Comparison of ENCODE assay signal across 18 cellular contexts in genomic region chr12:88339254-88339949, GRCh38.
A peak's percentile ranks its signal among the peaks of the same experiment; 100 is the strongest.
DNase-seq lines count a peak whose midpoint lies in the region; ATAC-seq and TF ChIP-seq lines count a peak whose summit lies in the region.
"Had no signal": no experiment of that assay in that cellular context is flagged by ENCODE, and none has a peak within 500 bp of the region (broad histone marks: within the 10 kb centered on the region; RNA-seq: fewer than 3 reads in every experiment).

No MANE protein-coding gene starts in this region.

- POLR2A ChIA-PET in activated CD4-positive, alpha-beta T cell treated with anti-CD3 and anti-CD28 coated beads for 36 hours (lab: Charles Lee): no interaction called here

- peak; percentile 56 for ATAC-seq in HG02885 (IDR thresholded peaks at IDR 0.05; ENCODE audit: poor library complexity, unreplicated experiment)
- no peak for ATAC-seq in activated CD4-positive, alpha-beta T cell treated with anti-CD3 and anti-CD28 coated beads for 36 hours
- ATAC-seq: activated T-cell treated with anti-CD3 and anti-CD28 coated beads, Interleukin-2, amount 50 U/mL, for 72 hours; heart left ventricle had no signal

- no peaks in the 10 kb centered on the region for H3K36me3 Mint-ChIP-seq in activated CD4-positive, alpha-beta T cell treated with anti-CD3 and anti-CD28 coated beads for 36 hours (ENCODE audit: low read depth)
- H3K36me3 Mint-ChIP-seq: CD4-positive, CD25-positive, alpha-beta regulatory T cell had no signal

- CTCF ChIA-PET in activated CD4-positive, alpha-beta T cell treated with anti-CD3 and anti-CD28 coated beads for 36 hours (lab: Charles Lee): no interaction called here

- no peaks in the 10 kb centered on the region for H3K9me3 Mint-ChIP-seq in activated CD4-positive, alpha-beta T cell treated with anti-CD3 and anti-CD28 coated beads for 36 hours (ENCODE audit: low read depth)
- H3K9me3 Mint-ChIP-seq: nephron progenitor cell had no signal

- TF ChIP-seq CTCF in astrocyte of the cerebellum (IDR thresholded peaks at IDR 0.05; ENCODE audit: low read depth, low read length, missing control alignments): no peak

- no peaks in the 10 kb centered on the region for H3K4me1 Mint-ChIP-seq in activated CD4-positive, alpha-beta T cell treated with anti-CD3 and anti-CD28 coated beads for 36 hours
- H3K4me1 Mint-ChIP-seq: CD4-positive, CD25-positive, alpha-beta regulatory T cell; nephron progenitor cell had no signal

- H3K4me3 ChIP-seq in astrocyte of the cerebellum (ENCODE audit: low read depth, low read length): no peak overlapping the region
- H3K4me3 ChIP-seq: heart left ventricle, left ventricle myocardium inferior, sigmoid colon had no signal

- DNase-seq in ELR (ENCODE audit: low read depth) (peak; percentile 86), astrocyte of the cerebellum (ENCODE audit: low read depth) (peak; percentile 29), kidney glomerular epithelial cell (lab: John Stamatoyannopoulos, UW) (peak; percentile 16), GOT3 (lab: John Stamatoyannopoulos, UW) (no peak), NCI-H774 (lab: John Stamatoyannopoulos, UW) (no peak)
- DNase-seq in activated CD8-positive, alpha-beta memory T cell treated with anti-CD3 and anti-CD28 coated beads, Interleukin-2, amount 50 U/mL, for 4 hours: no peak
- DNase-seq in activated CD4-positive, alpha-beta T cell treated with anti-CD3 and anti-CD28 coated beads for 36 hours: no peak
- DNase-seq: activated CD4-positive, alpha-beta T cell treated with anti-CD3 and anti-CD28 coated beads for 1 hour; activated T-cell treated with anti-CD3 and anti-CD28 coated beads, Interleukin-2, amount 50 U/mL, for 72 hours; anterior cingulate cortex; CD4-positive, CD25-positive, alpha-beta regulatory T cell; effector CD4-positive, alpha-beta T cell; heart left ventricle; Karpas-422; left ventricle myocardium inferior; nephron progenitor cell; sigmoid colon had no signal

- intact Hi-C loops in activated CD4-positive, alpha-beta T cell treated with anti-CD3 and anti-CD28 coated beads for 36 hours (cut with DNase I, micrococcal nuclease): no loop called here

- no peak overlapping the region for H3K27ac Mint-ChIP-seq in activated CD4-positive, alpha-beta T cell treated with anti-CD3 and anti-CD28 coated beads for 36 hours
- H3K27ac Mint-ChIP-seq: activated T-cell treated with anti-CD3 and anti-CD28 coated beads, Interleukin-2, amount 50 U/mL, for 72 hours; CD4-positive, CD25-positive, alpha-beta regulatory T cell; nephron progenitor cell had no signal

- H3K4me3 Mint-ChIP-seq in activated CD4-positive, alpha-beta T cell treated with anti-CD3 and anti-CD28 coated beads for 36 hours: no peak overlapping the region
- H3K4me3 Mint-ChIP-seq: activated T-cell treated with anti-CD3 and anti-CD28 coated beads, Interleukin-2, amount 50 U/mL, for 72 hours; CD4-positive, CD25-positive, alpha-beta regulatory T cell; nephron progenitor cell had no signal

- in situ Hi-C loops in astrocyte of the cerebellum (cut with HindIII; ENCODE audit: low sequenced_read_pairs): no loop called here

- H3K27me3 Mint-ChIP-seq in activated CD4-positive, alpha-beta T cell treated with anti-CD3 and anti-CD28 coated beads for 36 hours: peaks cover 2% of the 10 kb centered on the region
- H3K27me3 Mint-ChIP-seq: CD4-positive, CD25-positive, alpha-beta regulatory T cell had no signal

Comparison
In these comparisons a context has a peak if more than half of its experiments do, and no peak if none do; other contexts are left out.
1. DNase-seq: peak in ELR (single experiment), astrocyte of the cerebellum (single experiment) and kidney glomerular epithelial cell (single experiment); none in activated CD8-positive, alpha-beta memory T cell treated with anti-CD3 and anti-CD28 coated beads, Interleukin-2, amount 50 U/mL, for 4 hours (single experiment), GOT3 (single experiment), activated CD4-positive, alpha-beta T cell treated with anti-CD3 and anti-CD28 coated beads for 36 hours (single experiment) and NCI-H774 (single experiment).